Comparison of ENCODE assay signal across 1 cellular context in genomic region chr1:31122779-31123178, GRCh38.
TF ChIP-seq lines count a peak whose summit lies in the region.

No MANE protein-coding gene starts in this region.

TF ChIP-seq in WTC11, 78 proteins besides CTCF, POLR2A, EP300 and RAD21 (continued from another document):
- TF ChIP-seq, protein P1, sequence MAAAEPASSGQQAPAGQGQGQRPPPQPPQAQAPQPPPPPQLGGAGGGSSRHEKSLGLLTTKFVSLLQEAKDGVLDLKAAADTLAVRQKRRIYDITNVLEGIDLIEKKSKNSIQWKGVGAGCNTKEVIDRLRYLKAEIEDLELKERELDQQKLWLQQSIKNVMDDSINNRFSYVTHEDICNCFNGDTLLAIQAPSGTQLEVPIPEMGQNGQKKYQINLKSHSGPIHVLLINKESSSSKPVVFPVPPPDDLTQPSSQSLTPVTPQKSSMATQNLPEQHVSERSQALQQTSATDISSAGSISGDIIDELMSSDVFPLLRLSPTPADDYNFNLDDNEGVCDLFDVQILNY (CRISPR knock-in tag; IDR thresholded peaks at IDR 0.05), result no peak
- TF ChIP-seq CREB1 (CRISPR knock-in tag; IDR thresholded peaks at IDR 0.05) (no peak), ZNF232 (CRISPR knock-in tag; IDR thresholded peaks at IDR 0.05) (no peak), NFYB (CRISPR knock-in tag; conservative IDR thresholded peaks at IDR 0.05; ENCODE audit: low read depth) (no peak), ELF4 (CRISPR knock-in tag; IDR thresholded peaks at IDR 0.05; ENCODE audit: low read depth) (no peak), FOXK1 (CRISPR knock-in tag; IDR thresholded peaks at IDR 0.05) (no peak), ZNF317 (CRISPR knock-in tag; IDR thresholded peaks at IDR 0.05; ENCODE audit: borderline replicate concordance, low read depth) (no peak), TCF7 (CRISPR knock-in tag; IDR thresholded peaks at IDR 0.05; ENCODE audit: low read depth) (no peak)
- TF ChIP-seq, protein P2, sequence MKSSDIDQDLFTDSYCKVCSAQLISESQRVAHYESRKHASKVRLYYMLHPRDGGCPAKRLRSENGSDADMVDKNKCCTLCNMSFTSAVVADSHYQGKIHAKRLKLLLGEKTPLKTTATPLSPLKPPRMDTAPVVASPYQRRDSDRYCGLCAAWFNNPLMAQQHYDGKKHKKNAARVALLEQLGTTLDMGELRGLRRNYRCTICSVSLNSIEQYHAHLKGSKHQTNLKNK (CRISPR knock-in tag; IDR thresholded peaks at IDR 0.05), result no peak
- TF ChIP-seq, protein P3, sequence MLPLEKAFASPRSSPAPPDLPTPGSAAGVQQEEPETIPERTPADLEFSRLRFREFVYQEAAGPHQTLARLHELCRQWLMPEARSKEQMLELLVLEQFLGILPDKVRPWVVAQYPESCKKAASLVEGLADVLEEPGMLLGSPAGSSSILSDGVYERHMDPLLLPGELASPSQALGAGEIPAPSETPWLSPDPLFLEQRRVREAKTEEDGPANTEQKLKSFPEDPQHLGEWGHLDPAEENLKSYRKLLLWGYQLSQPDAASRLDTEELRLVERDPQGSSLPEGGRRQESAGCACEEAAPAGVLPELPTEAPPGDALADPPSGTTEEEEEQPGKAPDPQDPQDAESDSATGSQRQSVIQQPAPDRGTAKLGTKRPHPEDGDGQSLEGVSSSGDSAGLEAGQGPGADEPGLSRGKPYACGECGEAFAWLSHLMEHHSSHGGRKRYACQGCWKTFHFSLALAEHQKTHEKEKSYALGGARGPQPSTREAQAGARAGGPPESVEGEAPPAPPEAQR (CRISPR knock-in tag; IDR thresholded peaks at IDR 0.05), result no peak
TF ChIP-seq in WTC11: peak in this region for 0.
